8 cellular contexts compared by ENCODE assay signal in the genomic region with DNA sequence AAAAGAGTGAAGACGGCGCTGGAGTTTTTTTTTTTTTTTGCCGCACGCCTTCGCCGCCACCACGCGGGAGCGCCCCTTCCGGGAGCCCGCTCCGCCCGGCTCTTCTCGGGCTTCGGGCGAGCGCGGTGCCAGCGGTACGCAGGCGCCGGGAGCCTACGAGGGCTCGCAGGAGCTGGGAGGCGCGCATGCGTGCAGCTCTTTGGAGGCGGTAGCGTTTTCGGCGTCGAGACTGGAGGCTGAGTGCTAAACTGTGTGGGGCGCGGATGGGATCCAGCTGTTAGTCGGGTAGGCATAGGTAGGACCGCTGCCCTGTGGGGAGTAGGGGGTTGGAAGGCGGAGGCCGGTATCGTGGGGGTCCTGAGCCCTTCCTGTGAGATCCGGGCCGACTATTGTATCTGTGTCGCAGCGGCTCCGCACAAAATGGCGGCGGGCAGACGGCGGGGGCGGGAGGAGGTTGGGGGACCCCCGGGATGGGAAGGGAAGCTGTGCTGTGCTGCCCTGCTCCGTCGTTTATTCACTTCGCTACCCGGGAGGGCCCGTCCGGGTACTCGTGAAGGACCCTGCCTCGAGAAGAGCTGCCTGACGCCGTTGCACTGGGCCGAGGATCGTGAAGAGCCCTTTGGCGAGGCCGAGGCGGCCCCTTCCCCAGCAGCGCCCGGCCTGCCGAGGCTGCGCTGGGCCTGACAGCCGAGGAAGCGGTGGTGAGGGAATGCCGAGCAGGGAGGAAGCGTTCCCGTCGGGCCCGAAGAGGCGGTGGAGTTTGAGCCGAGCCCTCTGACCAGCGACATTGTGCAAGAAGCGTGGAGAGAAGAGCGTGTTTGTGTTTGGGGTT. TPM values are rescaled to one million over a fixed set of nuclear protein-coding genes. Genes with fewer than 3 reads are reported as not detected.
DNase-seq lines count a peak whose midpoint lies in the region; ATAC-seq and TF ChIP-seq lines count a peak whose summit lies in the region.

A gene with protein sequence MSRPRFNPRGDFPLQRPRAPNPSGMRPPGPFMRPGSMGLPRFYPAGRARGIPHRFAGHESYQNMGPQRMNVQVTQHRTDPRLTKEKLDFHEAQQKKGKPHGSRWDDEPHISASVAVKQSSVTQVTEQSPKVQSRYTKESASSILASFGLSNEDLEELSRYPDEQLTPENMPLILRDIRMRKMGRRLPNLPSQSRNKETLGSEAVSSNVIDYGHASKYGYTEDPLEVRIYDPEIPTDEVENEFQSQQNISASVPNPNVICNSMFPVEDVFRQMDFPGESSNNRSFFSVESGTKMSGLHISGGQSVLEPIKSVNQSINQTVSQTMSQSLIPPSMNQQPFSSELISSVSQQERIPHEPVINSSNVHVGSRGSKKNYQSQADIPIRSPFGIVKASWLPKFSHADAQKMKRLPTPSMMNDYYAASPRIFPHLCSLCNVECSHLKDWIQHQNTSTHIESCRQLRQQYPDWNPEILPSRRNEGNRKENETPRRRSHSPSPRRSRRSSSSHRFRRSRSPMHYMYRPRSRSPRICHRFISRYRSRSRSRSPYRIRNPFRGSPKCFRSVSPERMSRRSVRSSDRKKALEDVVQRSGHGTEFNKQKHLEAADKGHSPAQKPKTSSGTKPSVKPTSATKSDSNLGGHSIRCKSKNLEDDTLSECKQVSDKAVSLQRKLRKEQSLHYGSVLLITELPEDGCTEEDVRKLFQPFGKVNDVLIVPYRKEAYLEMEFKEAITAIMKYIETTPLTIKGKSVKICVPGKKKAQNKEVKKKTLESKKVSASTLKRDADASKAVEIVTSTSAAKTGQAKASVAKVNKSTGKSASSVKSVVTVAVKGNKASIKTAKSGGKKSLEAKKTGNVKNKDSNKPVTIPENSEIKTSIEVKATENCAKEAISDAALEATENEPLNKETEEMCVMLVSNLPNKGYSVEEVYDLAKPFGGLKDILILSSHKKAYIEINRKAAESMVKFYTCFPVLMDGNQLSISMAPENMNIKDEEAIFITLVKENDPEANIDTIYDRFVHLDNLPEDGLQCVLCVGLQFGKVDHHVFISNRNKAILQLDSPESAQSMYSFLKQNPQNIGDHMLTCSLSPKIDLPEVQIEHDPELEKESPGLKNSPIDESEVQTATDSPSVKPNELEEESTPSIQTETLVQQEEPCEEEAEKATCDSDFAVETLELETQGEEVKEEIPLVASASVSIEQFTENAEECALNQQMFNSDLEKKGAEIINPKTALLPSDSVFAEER (N-terminal part only) (plus strand): TSS at position 202 of the 832 bp plus-strand sequence. CDS start 17,173 bp downstream, outside the sequence.

- peak within 1 kb of the TSS; percentile 99 for H2AFZ ChIP-seq in IMR-90 (replicated peaks; ENCODE audit: low read length, poor library complexity)

- peak within 1 kb of the TSS; percentile 94 for H3K4me3 ChIP-seq in IMR-90 (ENCODE audit: insufficient read depth, low read depth, low read length)
- peak within 1 kb of the TSS; percentile 98 for H3K4me3 ChIP-seq in mucosa of stomach (ENCODE audit: low read length)

- peak within 1 kb of the TSS; percentile 94 for H3K18ac ChIP-seq in IMR-90 (ENCODE audit: low read depth, low read length)

- peak within 1 kb of the TSS; percentile 100 for H3K14ac ChIP-seq in IMR-90 (replicated peaks; ENCODE audit: low read depth, low read length)

- peak; percentile 87 for TF ChIP-seq POLR2A in IMR-90 (IDR thresholded peaks at IDR 0.05; ENCODE audit: low read depth, low read length)
- peak; percentile 83 for TF ChIP-seq POLR2A in erythroblast (IDR thresholded peaks at IDR 0.05; ENCODE audit: low read length)

- H3K4me2 ChIP-seq in IMR-90 (ENCODE audit: low read depth, low read length), result peak within 1 kb of the TSS; percentile 87

- peak within 1 kb of the TSS; percentile 89 to 93 for H4K8ac ChIP-seq in IMR-90 (ENCODE audit: low read depth in 2 of 2, low read length in 2 of 2)

- POLR2A ChIA-PET in IMR-90 (lab: Charles Lee; ENCODE audit: unreplicated experiment), result interaction anchor here (0.5 to 0.7 kb wide), 2 partner anchors 17 to 699 kb away, joined by 3 to 15 read pairs; no protein-coding TSS in a partner anchor

- H4K91ac ChIP-seq in IMR-90 (ENCODE audit: insufficient read depth, low read depth, low read length), result peak within 1 kb of the TSS; percentile 92

- peak within 1 kb of the TSS; percentile 63; the same call in 1 of the 3 replicates for H2BK15ac ChIP-seq in IMR-90 (ENCODE audit: low read depth, low read length)

- H3K27ac ChIP-seq in IMR-90 (ENCODE audit: insufficient read depth, low read length), result peak within 1 kb of the TSS; percentile 99

- H3K9me1 ChIP-seq in IMR-90 (ENCODE audit: insufficient read depth, low read length), result peaks cover 3% of the 10 kb centered on the region; the same call in 1 of the 2 replicates

- peak; percentile 82 for TF ChIP-seq CTCF in IMR-90 (conservative IDR thresholded peaks at IDR 0.05; ENCODE audit: low read depth, low read length)

- H3K9ac ChIP-seq in IMR-90 (ENCODE audit: low read depth, low read length), result peak within 1 kb of the TSS; percentile 99
- peak within 1 kb of the TSS; percentile 99 for H3K9ac ChIP-seq in mucosa of stomach (ENCODE audit: low read length)

- H3K23ac ChIP-seq in IMR-90 (ENCODE audit: low read depth, low read length), result peak within 1 kb of the TSS; percentile 100

- DNase-seq in DMS153 (lab: John Stamatoyannopoulos, UW) (peak; percentile 90), IMR-90 (peak; percentile 89), OCI-M2 (lab: John Stamatoyannopoulos, UW; ENCODE audit: unreplicated experiment) (peak; percentile 65), activated T-cell treated with anti-CD3 and anti-CD28 coated beads for 48 hours (ENCODE audit: low read depth) (peak; percentile 89), erythroblast (lab: John Stamatoyannopoulos, UW) (peak; percentile 95 to 98)
- DNase-seq in stimulated activated CD8-positive, alpha-beta memory T cell treated with anti-CD3 and anti-CD28 coated beads, Interleukin-7, amount 100 ng/mL, for 1 hour (ENCODE audit: low read depth in 2 of 2), result peak; percentile 81 to 86

- H3K4me1 ChIP-seq in IMR-90 (ENCODE audit: control insufficient read depth, insufficient read depth, low read length), result no peaks in the 10 kb centered on the region
- peaks cover 6% of the 10 kb centered on the region for H3K4me1 ChIP-seq in mucosa of stomach (ENCODE audit: control insufficient read depth, insufficient read depth, low read length)

- H3K36me3 ChIP-seq in IMR-90 (ENCODE audit: control insufficient read depth, insufficient read depth, low read length) (peaks cover 3% of the 10 kb centered on the region; the same call in 1 of the 2 replicates), mucosa of stomach (ENCODE audit: control insufficient read depth, insufficient read depth, low read length) (no peaks in the 10 kb centered on the region)

- CTCF ChIA-PET in IMR-90 (lab: Yijun Ruan, JAX), result interaction anchor here (0.6 to 3.8 kb wide), 16 partner anchors 9 to 1161 kb away, joined by 3 to 24 read pairs (median 4); no protein-coding TSS in a partner anchor

- peak within 1 kb of the TSS; percentile 77; the same call in 1 of the 2 replicates for H2BK20ac ChIP-seq in IMR-90 (ENCODE audit: low read depth, low read length)

- in situ Hi-C loops in IMR-90 (cut with MboI; ENCODE audit: low sequenced_read_pairs), result no loop called here

- H2AK5ac ChIP-seq in IMR-90 (ENCODE audit: low read depth, low read length), result peak within 1 kb of the TSS; percentile 80; the same call in 1 of the 2 replicates

- peak; percentile 96 for ATAC-seq in GM21528 (IDR thresholded peaks at IDR 0.05; ENCODE audit: low FRiP score, unreplicated experiment)
- peak; percentile 98 for ATAC-seq in IMR-90 (ENCODE audit: low read depth)

- H2BK120ac ChIP-seq in IMR-90 (ENCODE audit: low read depth, low read length), result peak within 1 kb of the TSS; percentile 97

- H3K4ac ChIP-seq in IMR-90 (ENCODE audit: low read depth, low read length), result peak within 1 kb of the TSS; percentile 99

- H4K20me1 ChIP-seq in IMR-90 (ENCODE audit: insufficient read depth, low read length), result peaks cover 27% of the 10 kb centered on the region

- peaks cover 7% of the 10 kb centered on the region for H3K27me3 ChIP-seq in IMR-90 (ENCODE audit: control insufficient read depth, insufficient read depth, low read length)
- H3K27me3 ChIP-seq in mucosa of stomach (ENCODE audit: control insufficient read depth, insufficient read depth, low read length), result no peaks in the 10 kb centered on the region

- dilution Hi-C loops in IMR-90 (cut with HindIII; ENCODE audit: low sequenced_read_pairs, unreplicated experiment), result no loop called here

- H3K79me1 ChIP-seq in IMR-90 (ENCODE audit: low read depth in 1 of 2, low read length in 2 of 2), result peaks cover 9 to 29% of the 10 kb centered on the region in 2 experiments; a peak in 2 of 4 replicates

- H4K5ac ChIP-seq in IMR-90 (ENCODE audit: low read depth, low read length), result peak within 1 kb of the TSS; percentile 96

- BruUV-seq in IMR-90 (replicated peaks; lab: Mats Ljungman, UMichigan), result no TSS peak

- peak within 1 kb of the TSS; percentile 98 for H3K56ac ChIP-seq in IMR-90 (ENCODE audit: extremely low read depth, insufficient read depth, low read length)

- peak within 1 kb of the TSS; percentile 92 for H2AK9ac ChIP-seq in IMR-90 (replicated peaks; ENCODE audit: low read depth, low read length, poor library complexity)

- H3K9me3 ChIP-seq in IMR-90 (ENCODE audit: control insufficient read depth, insufficient read depth, low read length) (no peaks in the 10 kb centered on the region; the same call in 1 of the 2 replicates), mucosa of stomach (ENCODE audit: control insufficient read depth, low read length) (no peaks in the 10 kb centered on the region)

- intact Hi-C loops in IMR-90 (cut with micrococcal nuclease), result loop anchor here (10.0 kb wide), 1 partner anchor 197 kb away; the partner anchor contains the start of genes MCEE and MPHOSPH10

- H2BK5ac ChIP-seq in IMR-90 (ENCODE audit: low read depth, low read length, poor library complexity, severe bottlenecking), result peak within 1 kb of the TSS; percentile 94

- TF ChIP-seq RAD21 in IMR-90 (IDR thresholded peaks at IDR 0.05; ENCODE audit: low read length), result no peak

- WGBS in IMR-90 (ENCODE audit: extremely low coverage in 2 of 2, insufficient read length in 1 of 2), 2 experiments, result 1% methylated on average over 27 of the region's 81 CpGs; no CpG with 5 or more reads in 1 of the 2 experiments

TF ChIP-seq in IMR-90, 13 proteins besides CTCF, POLR2A, EP300 and RAD21 (continues in another document):
- no peak for TF ChIP-seq RFX5 (IDR thresholded peaks at IDR 0.05; ENCODE audit: low read depth, low read length)
- TF ChIP-seq FOS (IDR thresholded peaks at IDR 0.05; ENCODE audit: low read depth, low read length), result 0 out of 2 replicates have a peak, but pooled peaks have one; percentile 12
- no peak for TF ChIP-seq NFE2L2 (IDR thresholded peaks at IDR 0.05; ENCODE audit: low read depth, low read length)
- no peak for TF ChIP-seq RCOR1 (IDR thresholded peaks at IDR 0.05; ENCODE audit: insufficient replicate concordance, low read length)

RNA-seq across cellular contexts. Expression of the gene that starts here (rescaled TPM):
- total RNA-seq in IMR-90 (2012; rRNA removed), result 129 and 142 TPM in 2 replicates
- 39.9 and 46.4 TPM in 2 replicates for polyA plus RNA-seq in IMR-90 (2012; rRNA removed)
- 4.2 and 7.9 TPM in 2 replicates for polyA plus RNA-seq in IMR-90 (2012; cell fraction: cytosol; rRNA removed)
- polyA plus RNA-seq in IMR-90 (2012; cell fraction: nucleus; rRNA removed; ENCODE audit: low replicate concordance), result 10.7 and 129 TPM in 2 replicates

Comparison
In these comparisons a context has a peak if more than half of its experiments do, and no peak if none do; other contexts are left out.
1. Peak in every context shown above with its lines: DNase-seq, ATAC-seq, H3K4me3 ChIP-seq and H3K27ac ChIP-seq.